ENCODE assay signal across 8 cellular contexts in genomic region chr1:219174672-219175564, GRCh38. TPM values are rescaled to one million over a fixed set of nuclear protein-coding genes. Genes with fewer than 3 reads are reported as not detected.
DNase-seq lines count a peak whose midpoint lies in the region; ATAC-seq and TF ChIP-seq lines count a peak whose summit lies in the region.

No MANE protein-coding gene starts in this region.

- TF ChIP-seq POLR2A in GM19099 (IDR thresholded peaks at IDR 0.05; ENCODE audit: extremely low read depth, insufficient read length, low read depth) (peak; percentile 25), esophagus muscularis mucosa (IDR thresholded peaks at IDR 0.05; ENCODE audit: low read depth) (no peak)

- peaks cover 16% of the 10 kb centered on the region for H3K36me3 Mint-ChIP-seq in activated CD4-positive, alpha-beta T cell treated with anti-CD3 and anti-CD28 coated beads, Interleukin-2, amount 10 ng/mL, durations not matched to agents 24 days and 14 days (ENCODE audit: low read depth)

- peaks cover under 1% of the 10 kb centered on the region for H3K36me3 ChIP-seq in BJ (ENCODE audit: control insufficient read depth, insufficient read depth, low read length)
- peaks cover 0 to 1% (median 0%) of the 10 kb centered on the region in 4 donors for H3K36me3 ChIP-seq in esophagus muscularis mucosa

- peak overlapping the region; percentile 99 for H3K4me3 Mint-ChIP-seq in activated CD4-positive, alpha-beta T cell treated with anti-CD3 and anti-CD28 coated beads, Interleukin-2, amount 10 ng/mL, durations not matched to agents 24 days and 14 days

- H3K4me1 ChIP-seq in esophagus muscularis mucosa, result peaks cover 18 to 48% (median 37%) of the 10 kb centered on the region in 4 donors

- peaks cover 29% of the 10 kb centered on the region for H3K4me1 Mint-ChIP-seq in activated CD4-positive, alpha-beta T cell treated with anti-CD3 and anti-CD28 coated beads, Interleukin-2, amount 10 ng/mL, durations not matched to agents 24 days and 14 days

- peak overlapping the region; percentile 87 for H3K4me3 ChIP-seq in BJ (ENCODE audit: low read depth, low read length)
- peak overlapping the region; percentile 66 to 82 (median 69) for H3K4me3 ChIP-seq in esophagus muscularis mucosa

- peak overlapping the region; percentile 98 for H3K27ac Mint-ChIP-seq in activated CD4-positive, alpha-beta T cell treated with anti-CD3 and anti-CD28 coated beads, Interleukin-2, amount 10 ng/mL, durations not matched to agents 24 days and 14 days

- DNase-seq in BJ (ENCODE audit: low read depth) (peak; percentile 68), esophagus muscularis mucosa (ENCODE audit: extremely low spot score) (no peak), myocyte (ENCODE audit: low read depth) (peak; percentile 65), NCI-H226 (no peak)
- DNase-seq in activated CD4-positive, alpha-beta T cell treated with anti-CD3 and anti-CD28 coated beads, Interleukin-2, amount 10 ng/mL, durations not matched to agents 24 days and 14 days, result peak; percentile 71

- TF ChIP-seq CTCF in BJ (IDR thresholded peaks at IDR 0.05; ENCODE audit: insufficient read depth, low read depth, low read length) (no peak), esophagus muscularis mucosa (IDR thresholded peaks at IDR 0.05) (no peak)

- CTCF ChIA-PET in BJ (lab: Yijun Ruan, JAX), result interaction anchor here (0.7 kb wide), 1 partner anchor 14 kb away, joined by 3 read pairs; no protein-coding TSS in a partner anchor

- 38% methylated on average over 11 of the region's 11 CpGs for WGBS in esophagus muscularis mucosa

- no peaks in the 10 kb centered on the region for H3K9me3 Mint-ChIP-seq in activated CD4-positive, alpha-beta T cell treated with anti-CD3 and anti-CD28 coated beads, Interleukin-2, amount 10 ng/mL, durations not matched to agents 24 days and 14 days

- peak overlapping the region; percentile 87 to 92 (median 90) for H3K27ac ChIP-seq in esophagus muscularis mucosa (replicated peaks in 1 of 4)

- TF ChIP-seq EP300 in esophagus muscularis mucosa (IDR thresholded peaks at IDR 0.05), result no peak

- H3K9me3 ChIP-seq in esophagus muscularis mucosa, result no peaks in the 10 kb centered on the region

- intact Hi-C loops in activated CD4-positive, alpha-beta T cell treated with anti-CD3 and anti-CD28 coated beads, Interleukin-2, amount 10 ng/mL, durations not matched to agents 24 days and 14 days (cut with micrococcal nuclease), result loop anchor here (1.0 to 10.0 kb wide), 4 partner anchors 14 to 1097 kb away; partner anchors contain the start of genes RAB3GAP2 and RRP15
- intact Hi-C loops in esophagus muscularis mucosa (cut with DNase I), result loop anchor here (10.0 kb wide), 1 partner anchor 830 kb away; the partner anchor contains the start of gene TGFB2

- POLR2A ChIA-PET in BJ (lab: Charles Lee), result no interaction called here

- H3K27me3 ChIP-seq in BJ (ENCODE audit: control insufficient read depth, insufficient read depth, low read length) (no peaks in the 10 kb centered on the region), esophagus muscularis mucosa (no peaks in the 10 kb centered on the region)

- ATAC-seq in HG03571 (IDR thresholded peaks at IDR 0.05; ENCODE audit: unreplicated experiment) (peak; percentile 34), GM19452 (IDR thresholded peaks at IDR 0.05; ENCODE audit: unreplicated experiment) (no peak)

- H3K27me3 Mint-ChIP-seq in activated CD4-positive, alpha-beta T cell treated with anti-CD3 and anti-CD28 coated beads, Interleukin-2, amount 10 ng/mL, durations not matched to agents 24 days and 14 days, result no peaks in the 10 kb centered on the region

RNA-seq across cellular contexts. Expression of gene LYPLAL1, which starts 1.2 kb away (rescaled TPM):
- 4.1 and 12.6 TPM in 2 replicates for polyA plus RNA-seq in BJ (2011; rRNA removed)
- 8.0 and 8.9 TPM in 2 replicates for polyA minus RNA-seq in BJ (2011; rRNA and poly(A)+ RNA removed)
- 19.7 and 22.9 TPM in 2 replicates for total RNA-seq in activated CD4-positive, alpha-beta T cell treated with anti-CD3 and anti-CD28 coated beads, Interleukin-2, amount 10 ng/mL, durations not matched to agents 24 days and 14 days
- total RNA-seq in esophagus muscularis mucosa (10 to 100 TPM; 13.8 to 21.6 (median 16.9) TPM), myocyte (17.8 and 32.5 TPM in 2 replicates)
- 23.6 TPM for polyA plus RNA-seq in myocyte (2012)

Comparison
In these comparisons a context has a peak if more than half of its experiments do, and no peak if none do; other contexts are left out.
1. DNase-seq: peak in BJ (single experiment), activated CD4-positive, alpha-beta T cell treated with anti-CD3 and anti-CD28 coated beads, Interleukin-2, amount 10 ng/mL, durations not matched to agents 24 days and 14 days (single experiment) and myocyte (single experiment); none in esophagus muscularis mucosa (single experiment) and NCI-H226 (single experiment).